Comparison of ENCODE assay signal across 8 cellular contexts in genomic region chr1:1406821-1407100, GRCh38. TPM values are rescaled to one million over a fixed set of nuclear protein-coding genes. Genes with fewer than 3 reads are reported as not detected.
DNase-seq lines count a peak whose midpoint lies in the region; ATAC-seq and TF ChIP-seq lines count a peak whose summit lies in the region.

No MANE protein-coding gene starts in this region.

- CTCF ChIA-PET in HEK293T (lab: Yijun Ruan, JAX): no interaction called here

- intact Hi-C loops in natural killer cell (cut with micrococcal nuclease): loop anchor here (1.0 to 2.0 kb wide), 2 partner anchors 7 to 32 kb away; partner anchors contain the start of genes AURKAIP1 and CCNL2

- peaks cover 0 to 21% of the 10 kb centered on the region in 2 donors for H3K4me1 Mint-ChIP-seq in natural killer cell

- ATAC-seq in natural killer cell (peak; percentile 1 to 3 (median 1)), HG03108 (IDR thresholded peaks at IDR 0.05; ENCODE audit: unreplicated experiment) (no peak)
- no peak for ATAC-seq in activated CD4-positive, CD25-positive, alpha-beta regulatory T cell treated with anti-CD3 and anti-CD28 coated beads, Interleukin-2, amount 50 U/mL, for 24 hours

- H3K4me3 ChIP-seq in GM06990 (replicated peaks; ENCODE audit: low read depth, low read length): peak overlapping the region; percentile 97
- H3K4me3 ChIP-seq in HUES64 (ENCODE audit: low read length): peak overlapping the region; percentile 96
- peak overlapping the region; percentile 92 for H3K4me3 ChIP-seq in coronary artery

- DNase-seq in GM06990 (ENCODE audit: extremely low read depth, insufficient read length) (no peak), coronary artery (ENCODE audit: low spot score) (no peak), natural killer cell (no peak), HEK293T (ENCODE audit: extremely low spot score) (no peak)
- DNase-seq in activated CD8-positive, alpha-beta memory T cell treated with anti-CD3 and anti-CD28 coated beads, Interleukin-2, amount 50 U/mL, for 48 hours: no peak

- peak overlapping the region; percentile 97 for H3K9ac ChIP-seq in HUES64 (ENCODE audit: low read depth, low read length)

- H3K27me3 ChIP-seq in GM06990 (replicated peaks; ENCODE audit: control insufficient read depth, insufficient read depth, low read length): no peaks in the 10 kb centered on the region
- no peaks in the 10 kb centered on the region for H3K27me3 ChIP-seq in HUES64 (ENCODE audit: insufficient read depth, low read length)

- H3K27ac Mint-ChIP-seq in natural killer cell: peak overlapping the region; percentile 86 to 88

- H3K27me3 Mint-ChIP-seq in natural killer cell (ENCODE audit: low read depth in 2 of 2): no peaks in the 10 kb centered on the region

- peaks cover 22% of the 10 kb centered on the region for H3K4me1 ChIP-seq in HUES64 (ENCODE audit: insufficient read depth, low read length)

- H3K27ac ChIP-seq in HUES64 (ENCODE audit: low read depth, low read length): peak overlapping the region; percentile 98
- H3K27ac ChIP-seq in coronary artery: peak overlapping the region; percentile 90 to 91

- no peak for TF ChIP-seq CTCF in GM06990 (IDR thresholded peaks at IDR 0.05; ENCODE audit: insufficient read depth, low read length, poor library complexity, severe bottlenecking)
- no peak for TF ChIP-seq CTCF in coronary artery (IDR thresholded peaks at IDR 0.05)
- no peak for TF ChIP-seq CTCF in natural killer cell (IDR thresholded peaks at IDR 0.05)

- H3K36me3 ChIP-seq in GM06990 (ENCODE audit: control insufficient read depth, insufficient read depth, low read length) (peaks cover 14% of the 10 kb centered on the region), HUES64 (ENCODE audit: insufficient read depth, low read length) (peaks cover 48% of the 10 kb centered on the region)

- WGBS in HUES64: under 1% methylated on average over 30 of the region's 30 CpGs

- no peaks in the 10 kb centered on the region for H3K36me3 Mint-ChIP-seq in natural killer cell

- POLR2A ChIA-PET in HEK293T (lab: Yijun Ruan, JAX): interaction anchor here (1.1 to 2.1 kb wide), 6 partner anchors 10 to 53 kb away, joined by 3 to 15 read pairs (median 6); partner anchors contain the start of gene AURKAIP1

- peak overlapping the region; percentile 90 for H3K4me3 Mint-ChIP-seq in natural killer cell

- H3K9me3 ChIP-seq in HUES64 (ENCODE audit: insufficient read depth, low read depth, low read length): no peaks in the 10 kb centered on the region

- H3K9me3 Mint-ChIP-seq in natural killer cell: no peaks in the 10 kb centered on the region

TF ChIP-seq in HEK293T, 16 proteins besides CTCF, POLR2A, EP300 and RAD21:
- no peak for TF ChIP-seq CTBP1 (IDR thresholded peaks at IDR 0.05; ENCODE audit: borderline replicate concordance)
- no peak for TF ChIP-seq L3MBTL2 (conservative IDR thresholded peaks at IDR 0.05)
- no peak for TF ChIP-seq NFRKB (IDR thresholded peaks at IDR 0.05)
- no peak for TF ChIP-seq FOXK2 (IDR thresholded peaks at IDR 0.05)
- no peak for TF ChIP-seq ELF4 (IDR thresholded peaks at IDR 0.05)
- TF ChIP-seq ARNT (IDR thresholded peaks at IDR 0.05): no peak
TF ChIP-seq in HEK293T: peak in this region for 0.

RNA-seq across cellular contexts. Expression of gene MRPL20, which starts 0.3 kb away (rescaled TPM):
- polyA plus RNA-seq in HUES64 (2013, experiment 1 of 2): 147 TPM
- polyA plus RNA-seq in HUES64 (2013, experiment 2 of 2): 128 TPM
- total RNA-seq in natural killer cell: 100 to 1,000 TPM in 1 of 3 donors, 10 to 100 TPM in 2; 90.9 to 111 (median 92.7) TPM

RNA-seq across cellular contexts. Expression of gene CCNL2, which starts 7.6 kb away (rescaled TPM):
- 90.6 TPM for polyA plus RNA-seq in HUES64 (2013, experiment 1 of 2)
- polyA plus RNA-seq in HUES64 (2013, experiment 2 of 2): 82.9 TPM
- total RNA-seq in natural killer cell: 100 to 1,000 TPM; 253 to 281 (median 274) TPM

RNA-seq across cellular contexts. Expression of gene ANKRD65, which starts 14.3 kb away (rescaled TPM):
- polyA plus RNA-seq in HUES64 (2013, experiment 1 of 2): 0.95 TPM
- 1.2 TPM for polyA plus RNA-seq in HUES64 (2013, experiment 2 of 2)
- total RNA-seq in natural killer cell: not detected

RNA-seq across cellular contexts. Expression of gene VWA1, which starts 28.7 kb away (rescaled TPM):
- 14.6 TPM for polyA plus RNA-seq in HUES64 (2013, experiment 1 of 2)
- polyA plus RNA-seq in HUES64 (2013, experiment 2 of 2): 10.6 TPM
- not detected for total RNA-seq in natural killer cell

RNA-seq across cellular contexts. Expression of gene AURKAIP1, which starts 31.8 kb away (rescaled TPM):
- 124 TPM for polyA plus RNA-seq in HUES64 (2013, experiment 1 of 2)
- polyA plus RNA-seq in HUES64 (2013, experiment 2 of 2): 114 TPM
- total RNA-seq in natural killer cell: 10 to 100 TPM; 60.0 to 76.3 (median 64.6) TPM

Comparison
In these comparisons a context has a peak if more than half of its experiments do, and no peak if none do; other contexts are left out.
1. ATAC-seq: peak in natural killer cell (3 of 3); none in activated CD4-positive, CD25-positive, alpha-beta regulatory T cell treated with anti-CD3 and anti-CD28 coated beads, Interleukin-2, amount 50 U/mL, for 24 hours (0 of 2) and HG03108 (single experiment).
2. Peak in every context shown above with its lines, with median percentiles within 50 percentile points of each other: H3K4me3 ChIP-seq.